In genomic region chr15:25342629-25343028, GRCh38 we compare ENCODE assay signal across 33 cellular contexts.
DNase-seq lines count a peak whose midpoint lies in the region; ATAC-seq, FAIRE-seq and TF ChIP-seq lines count a peak whose summit lies in the region.
"Had no signal": no experiment of that assay in that cellular context is flagged by ENCODE, and none has a peak within 500 bp of the region (broad histone marks: within the 10 kb centered on the region; RNA-seq: fewer than 3 reads in every experiment).

No MANE protein-coding gene starts in this region.

- H3K36me3 Mint-ChIP-seq in naive B cell = peaks cover 38 to 44% of the 10 kb centered on the region in 2 donors
- peaks cover 80% of the 10 kb centered on the region for H3K36me3 Mint-ChIP-seq in CD8-positive, alpha-beta T cell

- H3K9ac ChIP-seq in HUES48 (ENCODE audit: low read depth, low read length) = no peak overlapping the region
- H3K9ac ChIP-seq: BLaER1 treated with 17β-estradiol and CSF1 and Interleukin-3, amounts not matched to agents 10 nM and 100 nM; GM23248; KMS-11 had no signal

- TF ChIP-seq CTCF in CD8-positive, alpha-beta T cell (IDR thresholded peaks at IDR 0.05) = no peak
- TF ChIP-seq CTCF in esophagus squamous epithelium (IDR thresholded peaks at IDR 0.05) = no peak

- CTCF ChIA-PET in CD8-positive, alpha-beta T cell (lab: Charles Lee) = no interaction called here

- intact Hi-C loops in CD8-positive, alpha-beta T cell (cut with DNase I, micrococcal nuclease) = no loop called here
- intact Hi-C loops in esophagus squamous epithelium (cut with DNase I) = no loop called here

- H3K4me3 Mint-ChIP-seq in naive B cell = peak overlapping the region in 1 of 8 donors; percentile 31
- no peak overlapping the region for H3K4me3 Mint-ChIP-seq in CD8-positive, alpha-beta T cell
- H3K4me3 Mint-ChIP-seq: CD4-positive, alpha-beta T cell; IgD-negative memory B cell had no signal

- H3K27me3 ChIP-seq in HUES48 (ENCODE audit: control insufficient read depth, insufficient read depth, low read length) (no peaks in the 10 kb centered on the region), esophagus squamous epithelium (no peaks in the 10 kb centered on the region)
- H3K27me3 ChIP-seq in CD8-positive, alpha-beta T cell (ENCODE audit: insufficient read depth, low read length) = no peaks in the 10 kb centered on the region
- H3K27me3 ChIP-seq: BLaER1 treated with 17β-estradiol and CSF1 and Interleukin-3, amounts not matched to agents 10 nM and 100 nM; SJSA1 had no signal

- H3K4me1 ChIP-seq in HUES48 (ENCODE audit: control insufficient read depth, insufficient read depth, low read length) (peaks cover 30% of the 10 kb centered on the region), esophagus squamous epithelium (peaks cover 0 to 19% (median 4%) of the 10 kb centered on the region in 3 donors)
- H3K4me1 ChIP-seq in CD8-positive, alpha-beta T cell (ENCODE audit: insufficient read depth, low read length) = no peaks in the 10 kb centered on the region
- H3K4me1 ChIP-seq: A549; BLaER1 treated with 17β-estradiol and CSF1 and Interleukin-3, amounts not matched to agents 10 nM and 100 nM had no signal

- 94 to 96% methylated on average over 3 of the region's 3 CpGs for WGBS in esophagus squamous epithelium, 2 donors

- no peaks in the 10 kb centered on the region for H3K9me3 ChIP-seq in HUES48 (ENCODE audit: control insufficient read depth, insufficient read depth, low read length)
- H3K9me3 ChIP-seq in CD8-positive, alpha-beta T cell (ENCODE audit: low read length) = no peaks in the 10 kb centered on the region
- H3K9me3 ChIP-seq in esophagus squamous epithelium = peaks cover 0 to 5% (median 0%) of the 10 kb centered on the region in 3 donors
- H3K9me3 ChIP-seq: SJSA1 had no signal

- H3K27ac ChIP-seq in HUES48 (ENCODE audit: low read depth, low read length) = peak overlapping the region; percentile 17
- peak overlapping the region; percentile 59 for H3K27ac ChIP-seq in angular gyrus (ENCODE audit: low read depth, low read length)
- H3K27ac ChIP-seq in CD8-positive, alpha-beta T cell (ENCODE audit: low read depth, low read length) = no peak overlapping the region
- H3K27ac ChIP-seq in esophagus squamous epithelium = no peak overlapping the region
- H3K27ac ChIP-seq: A549; BLaER1 treated with 17β-estradiol and CSF1 and Interleukin-3, amounts not matched to agents 10 nM and 100 nM; GM23248; KMS-11; PC-9; SJSA1 had no signal

- ATAC-seq in naive B cell (ENCODE audit: low read depth in 2 of 2) (peak; percentile 36 to 53), esophagus mucosa (no peak)
- no peak for ATAC-seq in CD8-positive, alpha-beta T cell
- ATAC-seq: A549, Right ventricle myocardium inferior had no signal

- POLR2A ChIA-PET in CD8-positive, alpha-beta T cell (lab: Charles Lee) = interaction anchor here (1.3 kb wide), 1 partner anchor 17 kb away, joined by 3 read pairs; no protein-coding TSS in a partner anchor

- H3K4me1 Mint-ChIP-seq in naive B cell = peaks cover 6 to 20% (median 16%) of the 10 kb centered on the region in 3 donors
- no peaks in the 10 kb centered on the region for H3K4me1 Mint-ChIP-seq in CD8-positive, alpha-beta T cell (ENCODE audit: low read depth)

- TF ChIP-seq POLR2A in GM12891 (IDR thresholded peaks at IDR 0.05; ENCODE audit: low read depth, low read length) (no peak), esophagus squamous epithelium (IDR thresholded peaks at IDR 0.05) (no peak)

- peaks cover 33% of the 10 kb centered on the region for H3K36me3 ChIP-seq in HUES48 (ENCODE audit: control insufficient read depth, insufficient read depth, low read length)
- H3K36me3 ChIP-seq in CD8-positive, alpha-beta T cell (ENCODE audit: insufficient read depth, low read length) = peaks cover 21% of the 10 kb centered on the region
- H3K36me3 ChIP-seq in esophagus squamous epithelium = peaks cover 0 to 62% (median 0%) of the 10 kb centered on the region in 3 donors

- H3K4me3 ChIP-seq in HUES48 (ENCODE audit: low read depth, low read length) (no peak overlapping the region), esophagus squamous epithelium (no peak overlapping the region)
- H3K4me3 ChIP-seq in CD8-positive, alpha-beta T cell (ENCODE audit: low read depth, low read length) = no peak overlapping the region
- H3K4me3 ChIP-seq: A549; BLaER1 treated with 17β-estradiol and CSF1 and Interleukin-3, amounts not matched to agents 10 nM and 100 nM; GM23248; PC-9; SJSA1 had no signal

- peak overlapping the region in 3 of 6 donors; percentile 38 to 57 (median 45) for H3K27ac Mint-ChIP-seq in naive B cell
- H3K27ac Mint-ChIP-seq in CD8-positive, alpha-beta T cell = no peak overlapping the region
- H3K27ac Mint-ChIP-seq: CD4-positive, alpha-beta T cell; IgD-negative memory B cell had no signal

- FAIRE-seq in GM12891 (lab: Jason Lieb, UNC) = no peak
- FAIRE-seq: A549, GM12892 had no signal

- H3K27me3 Mint-ChIP-seq in naive B cell = no peaks in the 10 kb centered on the region
- no peaks in the 10 kb centered on the region for H3K27me3 Mint-ChIP-seq in CD8-positive, alpha-beta T cell (ENCODE audit: low read depth)
- H3K27me3 Mint-ChIP-seq: CD4-positive, alpha-beta T cell; IgD-negative memory B cell had no signal

- H3K9me3 Mint-ChIP-seq in naive B cell = peaks cover 1 to 12% (median 6%) of the 10 kb centered on the region in 7 donors
- H3K9me3 Mint-ChIP-seq in CD8-positive, alpha-beta T cell = peaks cover 4% of the 10 kb centered on the region

- DNase-seq in GM12891 (ENCODE audit: insufficient read length, low spot score) (no peak), naive B cell (peak; percentile 9), esophagus squamous epithelium (lab: John Stamatoyannopoulos, UW) (no peak), T1000 (lab: John Stamatoyannopoulos, UW) (no peak)
- DNase-seq in CD8-positive, alpha-beta T cell = no peak
- DNase-seq: AML-193; CD4-positive, alpha-beta T cell; COR-L47; DMS79; EL; GF-D8; GM23248; HCEC 1CT; MM.1S; NCI-H1105 treated with DMSO at 0.1 percent for 48 hours; NCI-H146; NCI-H1930; NCI-H2107; NCI-H446; NCI-H524 treated with DMSO at 0.1 percent for 48 hours; NCI-H82; NK-92 treated with Interleukin-12 subunit alpha and Interleukin-12 subunit beta, amount 100 ng/mL, for 24 hours; PC-9 had no signal

TF ChIP-seq in GM12891, 5 proteins besides CTCF, POLR2A, EP300 and RAD21:
- TF ChIP-seq TAF1 (IDR thresholded peaks at IDR 0.05; ENCODE audit: low read depth, low read length) = no peak
- 0 out of 2 replicates have a peak, but pooled peaks have one; percentile 46 for TF ChIP-seq SPI1 (IDR thresholded peaks at IDR 0.05; ENCODE audit: low read depth, low read length)
TF ChIP-seq in GM12891: peak in this region for 1.

Comparison
In these comparisons a context has a peak if more than half of its experiments do, and no peak if none do; other contexts are left out.
1. H3K27ac ChIP-seq: peak in HUES48 (single experiment) and angular gyrus (single experiment); none in CD8-positive, alpha-beta T cell (single experiment) and esophagus squamous epithelium (0 of 4).
2. ATAC-seq: peak in naive B cell (2 of 2); none in CD8-positive, alpha-beta T cell (single experiment) and esophagus mucosa (single experiment).